1 cellular context compared by ENCODE assay signal in genomic region chrX:100695302-100695701, GRCh38.
TF ChIP-seq lines count a peak whose summit lies in the region.

No MANE protein-coding gene starts in this region.

TF ChIP-seq in HepG2, 621 proteins besides CTCF, POLR2A, EP300 and RAD21:
- TF ChIP-seq ZNF784 (CRISPR knock-in tag; IDR thresholded peaks at IDR 0.05; ENCODE audit: borderline replicate concordance): no peak
